9 cellular contexts compared by ENCODE assay signal in the genomic region with DNA sequence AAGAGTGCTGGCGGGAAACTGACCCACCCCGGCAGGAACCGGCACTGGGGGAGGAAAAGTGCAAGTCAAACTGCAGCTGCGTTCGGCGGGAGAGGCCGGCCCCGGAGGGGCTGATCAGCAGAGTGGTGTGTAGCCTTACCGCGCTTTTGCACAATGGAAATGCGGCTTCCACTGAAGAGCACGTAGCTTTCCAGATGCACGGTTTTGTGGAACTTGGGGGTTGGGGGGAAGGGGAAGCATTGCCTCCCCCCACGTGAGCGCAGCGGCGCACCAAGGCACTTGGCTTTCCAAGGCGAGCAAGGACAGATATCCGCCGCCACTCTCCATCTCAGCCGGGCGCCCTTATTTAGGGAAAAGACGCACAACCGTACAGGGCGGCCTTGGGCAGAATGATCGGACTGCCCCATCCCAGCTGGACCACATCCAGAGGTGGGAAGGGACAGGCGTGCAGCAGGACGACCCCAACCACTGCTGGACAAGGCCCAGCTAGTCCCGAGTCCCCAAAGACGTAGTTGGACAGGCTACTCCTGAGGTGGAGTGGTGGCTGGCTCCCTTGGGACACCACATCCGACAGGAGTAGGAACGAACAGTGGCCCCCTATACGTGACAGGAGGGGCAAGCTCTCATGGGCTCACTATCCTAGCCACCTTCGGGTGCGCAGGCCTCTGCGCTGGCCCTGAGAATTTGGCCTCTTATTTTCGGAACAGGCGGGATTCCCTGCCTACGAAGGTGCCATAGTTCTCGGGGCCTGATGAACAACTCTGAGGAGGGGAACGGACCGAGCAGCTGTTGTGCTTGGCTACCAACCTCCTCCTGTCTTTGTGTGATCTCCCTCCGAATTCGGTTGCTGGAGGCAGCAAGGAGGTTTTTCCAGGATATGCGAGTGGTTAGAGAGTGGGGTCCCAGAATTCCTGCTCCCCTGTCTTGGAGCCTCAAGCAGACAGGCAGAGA. TPM values are rescaled to one million over a fixed set of nuclear protein-coding genes. Genes with fewer than 3 reads are reported as not detected.
A peak's percentile ranks its signal among the peaks of the same experiment; 100 is the strongest.
DNase-seq lines count a peak whose midpoint lies in the region; ATAC-seq and TF ChIP-seq lines count a peak whose summit lies in the region.
"Had no signal": no experiment of that assay in that cellular context is flagged by ENCODE, and none has a peak within 500 bp of the region (broad histone marks: within the 10 kb centered on the region; RNA-seq: fewer than 3 reads in every experiment).

No MANE protein-coding gene starts in this region.

- peaks cover 52 to 75% of the 10 kb centered on the region in 2 donors for H3K27me3 Mint-ChIP-seq in CD8-positive, alpha-beta memory T cell
- peaks cover 85% of the 10 kb centered on the region for H3K27me3 Mint-ChIP-seq in progenitor cell of endocrine pancreas

- no peak overlapping the region for H2BK120ac ChIP-seq in mesenchymal stem cell (ENCODE audit: low read depth, low read length)

- no peak overlapping the region for H2BK12ac ChIP-seq in mesenchymal stem cell (ENCODE audit: low read length in 2 of 2)

- H3F3A ChIP-seq in GM23248 (ENCODE audit: insufficient read depth), result no peaks in the 10 kb centered on the region

- CTCF ChIA-PET in CD8-positive, alpha-beta memory T cell (lab: Charles Lee), result interaction anchor here (1.0 to 3.0 kb wide), 7 partner anchors 12 to 549 kb away, joined by 3 to 28 read pairs (median 3); no protein-coding TSS in a partner anchor
- CTCF ChIA-PET in GM10248 (lab: Yijun Ruan, JAX), result interaction anchor here (0.8 to 5.8 kb wide), 13 partner anchors 7 to 313 kb away, joined by 3 to 92 read pairs (median 7); a partner anchor contains a TSS

- peak overlapping the region in 1 of 8 donors; percentile 53 for H3K27ac Mint-ChIP-seq in CD8-positive, alpha-beta memory T cell
- no peak overlapping the region for H3K27ac Mint-ChIP-seq in progenitor cell of endocrine pancreas

- TF ChIP-seq CTCF in progenitor cell of endocrine pancreas (IDR thresholded peaks at IDR 0.05; ENCODE audit: unreplicated experiment) (no peak), GM10248 (IDR thresholded peaks at IDR 0.05; ENCODE audit: control extremely low read depth, extremely low read depth, low read depth, missing control alignments) (no peak)

- peaks cover 35% of the 10 kb centered on the region for H3K4me1 ChIP-seq in CD8-positive, alpha-beta memory T cell (ENCODE audit: insufficient read depth, low read length)
- H3K4me1 ChIP-seq in GM23248 (ENCODE audit: insufficient read depth) (no peaks in the 10 kb centered on the region), mesenchymal stem cell (ENCODE audit: control insufficient read depth, insufficient read depth, low read depth, low read length) (peaks cover 20% of the 10 kb centered on the region)
- H3K4me1 ChIP-seq in effector memory CD4-positive, alpha-beta T cell (ENCODE audit: control insufficient read depth, insufficient read depth, low read length, poor library complexity, severe bottlenecking), result peaks cover 44% of the 10 kb centered on the region

- H4K8ac ChIP-seq in mesenchymal stem cell (ENCODE audit: low read length), result no peak overlapping the region

- POLR2A ChIA-PET in CD8-positive, alpha-beta memory T cell (lab: Charles Lee), result no interaction called here
- POLR2A ChIA-PET in GM10248 (lab: Yijun Ruan, JAX), result no interaction called here

- no peaks in the 10 kb centered on the region for H3K36me3 ChIP-seq in CD8-positive, alpha-beta memory T cell (ENCODE audit: insufficient read depth, low read length)
- H3K36me3 ChIP-seq in GM23248 (ENCODE audit: low read depth) (no peaks in the 10 kb centered on the region), mesenchymal stem cell (ENCODE audit: control insufficient read depth in 1 of 2, insufficient read depth in 2 of 2, low read depth in 1 of 2, low read length in 2 of 2) (no peaks in the 10 kb centered on the region)
- H3K36me3 ChIP-seq in effector memory CD4-positive, alpha-beta T cell (ENCODE audit: control insufficient read depth, insufficient read depth, low read length), result no peaks in the 10 kb centered on the region
- H3K36me3 ChIP-seq: neutrophil had no signal

- H2AFZ ChIP-seq in GM23248, result no peak overlapping the region
- H2AFZ ChIP-seq in mesenchymal stem cell (ENCODE audit: low read depth, low read length), result no peak overlapping the region

- H3K23ac ChIP-seq in mesenchymal stem cell (ENCODE audit: low read length in 2 of 2), result no peak overlapping the region

- H3K9me3 Mint-ChIP-seq in CD8-positive, alpha-beta memory T cell, result no peaks in the 10 kb centered on the region
- H3K9me3 Mint-ChIP-seq in progenitor cell of endocrine pancreas (ENCODE audit: low read depth), result no peaks in the 10 kb centered on the region

- H4K20me1 ChIP-seq in GM23248 (ENCODE audit: insufficient read depth), result no peaks in the 10 kb centered on the region

- no peaks in the 10 kb centered on the region for H3K9me2 ChIP-seq in GM23248 (ENCODE audit: insufficient read depth)

- no peaks in the 10 kb centered on the region for H3K79me1 ChIP-seq in mesenchymal stem cell (replicated peaks; ENCODE audit: low read length, poor library complexity, severe bottlenecking)

- no peak overlapping the region for H3K4me3 ChIP-seq in CD8-positive, alpha-beta memory T cell (ENCODE audit: low read length)
- H3K4me3 ChIP-seq in GM23248, result no peak overlapping the region
- peak overlapping the region; percentile 48 for H3K4me3 ChIP-seq in effector memory CD4-positive, alpha-beta T cell (ENCODE audit: insufficient read depth, low read depth, low read length, poor library complexity, severe bottlenecking)
- H3K4me3 ChIP-seq in mesenchymal stem cell (ENCODE audit: insufficient read depth in 1 of 2, low read depth in 1 of 2, low read length in 2 of 2), result no peak overlapping the region

- H3K27me3 ChIP-seq in CD8-positive, alpha-beta memory T cell (ENCODE audit: insufficient read depth, low read length, poor library complexity, severe bottlenecking), result peaks cover 54% of the 10 kb centered on the region
- H3K27me3 ChIP-seq in GM23248 (replicated peaks; ENCODE audit: insufficient read depth), result peaks cover 81% of the 10 kb centered on the region
- peaks cover 62% of the 10 kb centered on the region for H3K27me3 ChIP-seq in effector memory CD4-positive, alpha-beta T cell (replicated peaks; ENCODE audit: control insufficient read depth, insufficient read depth, low read length, poor library complexity, severe bottlenecking)
- peaks cover 87 to 88% of the 10 kb centered on the region in 2 experiments for H3K27me3 ChIP-seq in mesenchymal stem cell (ENCODE audit: control insufficient read depth in 1 of 2, insufficient read depth in 1 of 2, low read length in 2 of 2)

- 6% methylated on average over 45 of the region's 45 CpGs for WGBS in GM23248 (ENCODE audit: low coverage in 1 of 2, low lambda C conversion rate in 2 of 2, missing lambda C conversion rate in 2 of 2), 2 experiments
- WGBS in mesenchymal stem cell, result 8% methylated on average over 45 of the region's 45 CpGs

- no peak overlapping the region for H2BK5ac ChIP-seq in mesenchymal stem cell (ENCODE audit: low read depth, low read length, poor library complexity, severe bottlenecking)

- no peaks in the 10 kb centered on the region for H3K9me3 ChIP-seq in CD8-positive, alpha-beta memory T cell (ENCODE audit: low read length)
- no peaks in the 10 kb centered on the region for H3K9me3 ChIP-seq in GM23248 (ENCODE audit: low read depth)
- H3K9me3 ChIP-seq in effector memory CD4-positive, alpha-beta T cell (ENCODE audit: control insufficient read depth, low read length), result no peaks in the 10 kb centered on the region
- no peaks in the 10 kb centered on the region for H3K9me3 ChIP-seq in mesenchymal stem cell (ENCODE audit: control insufficient read depth, low read length)
- H3K9me3 ChIP-seq: neutrophil had no signal

- no peak overlapping the region for H3K9ac ChIP-seq in GM23248
- H3K9ac ChIP-seq in mesenchymal stem cell (ENCODE audit: low read length), result no peak overlapping the region

- no peak overlapping the region for H3K18ac ChIP-seq in mesenchymal stem cell (ENCODE audit: low read depth in 1 of 2, low read length in 2 of 2)

- peaks cover 16 to 53% (median 26%) of the 10 kb centered on the region in 3 donors for H3K4me1 Mint-ChIP-seq in CD8-positive, alpha-beta memory T cell
- H3K4me1 Mint-ChIP-seq in progenitor cell of endocrine pancreas (ENCODE audit: low read depth), result peaks cover 8% of the 10 kb centered on the region

- H3K36me3 Mint-ChIP-seq in CD8-positive, alpha-beta memory T cell, result no peaks in the 10 kb centered on the region
- H3K36me3 Mint-ChIP-seq in progenitor cell of endocrine pancreas (ENCODE audit: insufficient read depth), result no peaks in the 10 kb centered on the region

- in situ Hi-C loops in GM23248 (cut with MboI), result no loop called here

- no peak overlapping the region for H3K14ac ChIP-seq in mesenchymal stem cell (ENCODE audit: low read length in 2 of 2)

- no peak for DNase-seq in CD8-positive, alpha-beta memory T cell
- DNase-seq in GM23248 (no peak), progenitor cell of endocrine pancreas (ENCODE audit: low spot score, unreplicated experiment) (no peak), mesenchymal stem cell (no peak), GM10248 (ENCODE audit: extremely low spot score) (no peak), NCI-H524 (lab: John Stamatoyannopoulos, UW) (no peak)
- DNase-seq in effector memory CD4-positive, alpha-beta T cell, result no peak

- no peak overlapping the region for H2BK15ac ChIP-seq in mesenchymal stem cell (ENCODE audit: low read depth, poor library complexity, severe bottlenecking)

- H2AK5ac ChIP-seq in mesenchymal stem cell (ENCODE audit: low read length, severe bottlenecking), result no peak overlapping the region

- no peaks in the 10 kb centered on the region for H3K79me2 ChIP-seq in GM23248 (ENCODE audit: insufficient read depth)

- H3K4ac ChIP-seq in mesenchymal stem cell (ENCODE audit: low read depth in 1 of 2, low read length in 2 of 2), result no peak overlapping the region

- H3K27ac ChIP-seq in CD8-positive, alpha-beta memory T cell (ENCODE audit: low read depth, low read length), result no peak overlapping the region
- H3K27ac ChIP-seq in GM23248 (no peak overlapping the region), mesenchymal stem cell (ENCODE audit: low read length, poor library complexity, severe bottlenecking) (no peak overlapping the region)
- H3K27ac ChIP-seq in effector memory CD4-positive, alpha-beta T cell (ENCODE audit: insufficient read depth, low read length, poor library complexity, severe bottlenecking), result no peak overlapping the region
- H3K27ac ChIP-seq: neutrophil had no signal

- peak overlapping the region; percentile 37 to 78 (median 62) for H3K4me3 Mint-ChIP-seq in CD8-positive, alpha-beta memory T cell
- peak overlapping the region; percentile 37 for H3K4me3 Mint-ChIP-seq in progenitor cell of endocrine pancreas (ENCODE audit: low read depth)

- no peak for ATAC-seq in HG03460 (IDR thresholded peaks at IDR 0.05; ENCODE audit: unreplicated experiment)

- peak overlapping the region; percentile 61 for H3K4me2 ChIP-seq in GM23248 (ENCODE audit: unreplicated experiment)
- no peak overlapping the region for H3K4me2 ChIP-seq in mesenchymal stem cell (ENCODE audit: low read length, poor library complexity, severe bottlenecking)

- H4K91ac ChIP-seq in mesenchymal stem cell (ENCODE audit: low read length), result no peak overlapping the region

RNA-seq across cellular contexts. Expression of a gene that starts 2.4 kb away (rescaled TPM):
- total RNA-seq in CD8-positive, alpha-beta memory T cell, result not detected
- polyA plus RNA-seq in CD8-positive, alpha-beta memory T cell, result not detected
- total RNA-seq in GM23248 (2014; rRNA removed; shearing (Covaris generic)), result not detected in 2 replicates
- polyA plus RNA-seq in GM23248 (2016; fragmentation: Nextera tagmentation; extraction: Ambion mirVana), result not detected in 2 replicates
- total RNA-seq in progenitor cell of endocrine pancreas, result 13.5 and 15.6 TPM in 2 replicates
- polyA plus RNA-seq in mesenchymal stem cell (2013, experiment 1 of 2), result not detected
- polyA plus RNA-seq in mesenchymal stem cell (2013, experiment 2 of 2), result not detected

RNA-seq across cellular contexts. Expression of a gene that starts 10.6 kb away (rescaled TPM):
- total RNA-seq in CD8-positive, alpha-beta memory T cell, result not detected
- polyA plus RNA-seq in CD8-positive, alpha-beta memory T cell, result not detected
- total RNA-seq in GM23248 (2014; rRNA removed; shearing (Covaris generic)), result not detected in 2 replicates
- not detected in 2 replicates for polyA plus RNA-seq in GM23248 (2016; fragmentation: Nextera tagmentation; extraction: Ambion mirVana)
- 24.4 and 30.1 TPM in 2 replicates for total RNA-seq in progenitor cell of endocrine pancreas
- polyA plus RNA-seq in mesenchymal stem cell (2013, experiment 1 of 2), result not detected
- polyA plus RNA-seq in mesenchymal stem cell (2013, experiment 2 of 2), result not detected

RNA-seq across cellular contexts. Expression of a gene that starts 23.1 kb away (rescaled TPM):
- not detected for total RNA-seq in CD8-positive, alpha-beta memory T cell
- polyA plus RNA-seq in CD8-positive, alpha-beta memory T cell, result not detected
- not detected in 2 replicates for total RNA-seq in GM23248 (2014; rRNA removed; shearing (Covaris generic))
- polyA plus RNA-seq in GM23248 (2016; fragmentation: Nextera tagmentation; extraction: Ambion mirVana), result not detected in 2 replicates
- total RNA-seq in progenitor cell of endocrine pancreas, result 5.1 and 6.2 TPM in 2 replicates
- 0.03 TPM for polyA plus RNA-seq in mesenchymal stem cell (2013, experiment 1 of 2)
- polyA plus RNA-seq in mesenchymal stem cell (2013, experiment 2 of 2), result not detected

RNA-seq across cellular contexts. Expression of a gene that starts 58.7 kb away (rescaled TPM):
- not detected for total RNA-seq in CD8-positive, alpha-beta memory T cell
- polyA plus RNA-seq in CD8-positive, alpha-beta memory T cell, result not detected
- total RNA-seq in GM23248 (2014; rRNA removed; shearing (Covaris generic)), result not detected in 2 replicates
- polyA plus RNA-seq in GM23248 (2016; fragmentation: Nextera tagmentation; extraction: Ambion mirVana), result 0.08 TPM in 1 of 2 replicates, not detected in the other
- 0.65 and 0.67 TPM in 2 replicates for total RNA-seq in progenitor cell of endocrine pancreas
- polyA plus RNA-seq in mesenchymal stem cell (2013, experiment 1 of 2), result 0.01 TPM
- not detected for polyA plus RNA-seq in mesenchymal stem cell (2013, experiment 2 of 2)

Comparison
In these comparisons a context has a peak if more than half of its experiments do, and no peak if none do; other contexts are left out.
1. RNA of a gene that starts 2.4 kb away (total RNA-seq): 13.5 to 15.6 TPM in progenitor cell of endocrine pancreas; not detected in CD8-positive, alpha-beta memory T cell and not detected in GM23248; every median in the first group is over 10 times any median in the second.
2. RNA of a gene that starts 10.6 kb away (total RNA-seq): 24.4 to 30.1 TPM in progenitor cell of endocrine pancreas; not detected in CD8-positive, alpha-beta memory T cell and not detected in GM23248; every median in the first group is over 10 times any median in the second.